ENCODE assay signal across 19 cellular contexts in the genomic region with DNA sequence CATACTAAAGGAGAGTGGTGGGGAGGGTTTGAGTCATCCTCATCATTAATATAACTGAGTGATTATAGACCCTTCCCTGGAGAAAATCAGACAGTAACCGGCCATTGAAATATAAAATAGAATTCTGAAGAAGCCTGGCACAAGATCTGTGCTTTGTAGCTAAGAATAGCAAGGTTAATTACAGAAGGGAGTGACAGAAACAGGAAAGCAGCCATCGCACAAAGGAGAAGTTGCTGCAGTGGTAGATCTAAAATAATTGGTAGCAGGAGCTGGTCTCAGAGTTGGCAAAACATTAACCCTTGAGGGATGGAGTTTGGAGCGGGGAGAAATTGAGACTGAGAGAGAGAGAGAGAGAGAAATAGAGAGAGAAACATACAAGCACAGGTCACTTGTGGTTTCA.
"Had no signal": no experiment of that assay in that cellular context is flagged by ENCODE, and none has a peak within 500 bp of the region (broad histone marks: within the 10 kb centered on the region; RNA-seq: fewer than 3 reads in every experiment).

No MANE protein-coding gene starts in this region.

- H3K27me3 ChIP-seq: ascending aorta, breast epithelium, esophagus squamous epithelium, neural progenitor cell, tibial artery had no signal

- H3K36me3 ChIP-seq: ascending aorta, breast epithelium, esophagus squamous epithelium, neural progenitor cell, tibial artery had no signal

- ATAC-seq: activated CD4-positive, CD25-positive, alpha-beta regulatory T cell treated with anti-CD3 and anti-CD28 coated beads, Interleukin-2, amount 50 U/mL, for 24 hours; activated naive CD8-positive, alpha-beta T cell treated with anti-CD3 and anti-CD28 coated beads, Interleukin-2, amount 50 U/mL, for 24 hours; effector memory CD8-positive, alpha-beta T cell; naive thymus-derived CD4-positive, alpha-beta T cell; stimulated activated naive CD8-positive, alpha-beta T cell treated with anti-CD3 and anti-CD28 coated beads, Interleukin-15, Interleukin-2, amounts not matched to agents 100 U/mL and 50 U/mL, for 24 hours had no signal

- H3K9me3 ChIP-seq: ascending aorta, breast epithelium, esophagus squamous epithelium, tibial artery had no signal

- DNase-seq: activated CD8-positive, alpha-beta memory T cell treated with anti-CD3 and anti-CD28 coated beads for 24 hours; activated CD8-positive, alpha-beta memory T cell treated with anti-CD3 and anti-CD28 coated beads, Interleukin-2, amount 50 U/mL, for 48 hours; activated effector memory CD4-positive, alpha-beta T cell treated with Interleukin-2 at 50 U/mL for 16 hours; activated naive CD4-positive, alpha-beta T cell treated with anti-CD3 and anti-CD28 coated beads, Interleukin-2, amount 10 ng/mL, durations not matched to agents 7 days and 5 days; activated naive CD8-positive, alpha-beta T cell treated with anti-CD3 and anti-CD28 coated beads, Interleukin-2, amount 50 U/mL, for 24 hours; activated T-cell treated with anti-CD3 and anti-CD28 coated beads, Interleukin-2, amount 50 U/mL, for 48 hours; dermis blood vessel endothelial cell; effector memory CD8-positive, alpha-beta T cell; esophagus squamous epithelium; mesendoderm; naive thymus-derived CD4-positive, alpha-beta T cell; stimulated activated naive CD8-positive, alpha-beta T cell treated with anti-CD3 and anti-CD28 coated beads, Interleukin-15, Interleukin-2, amounts not matched to agents 100 U/mL and 50 U/mL, for 24 hours; substantia nigra; tibial artery had no signal

- H3K4me1 ChIP-seq: ascending aorta, breast epithelium, esophagus squamous epithelium, neural progenitor cell, tibial artery had no signal

- H3K27ac ChIP-seq: ascending aorta, breast epithelium, esophagus squamous epithelium, neural progenitor cell, skin epidermis, tibial artery had no signal

- H3K4me3 ChIP-seq: ascending aorta, breast epithelium, esophagus squamous epithelium, neural progenitor cell, skin epidermis, tibial artery had no signal
